1 cellular context compared by ENCODE assay signal in the genomic region with DNA sequence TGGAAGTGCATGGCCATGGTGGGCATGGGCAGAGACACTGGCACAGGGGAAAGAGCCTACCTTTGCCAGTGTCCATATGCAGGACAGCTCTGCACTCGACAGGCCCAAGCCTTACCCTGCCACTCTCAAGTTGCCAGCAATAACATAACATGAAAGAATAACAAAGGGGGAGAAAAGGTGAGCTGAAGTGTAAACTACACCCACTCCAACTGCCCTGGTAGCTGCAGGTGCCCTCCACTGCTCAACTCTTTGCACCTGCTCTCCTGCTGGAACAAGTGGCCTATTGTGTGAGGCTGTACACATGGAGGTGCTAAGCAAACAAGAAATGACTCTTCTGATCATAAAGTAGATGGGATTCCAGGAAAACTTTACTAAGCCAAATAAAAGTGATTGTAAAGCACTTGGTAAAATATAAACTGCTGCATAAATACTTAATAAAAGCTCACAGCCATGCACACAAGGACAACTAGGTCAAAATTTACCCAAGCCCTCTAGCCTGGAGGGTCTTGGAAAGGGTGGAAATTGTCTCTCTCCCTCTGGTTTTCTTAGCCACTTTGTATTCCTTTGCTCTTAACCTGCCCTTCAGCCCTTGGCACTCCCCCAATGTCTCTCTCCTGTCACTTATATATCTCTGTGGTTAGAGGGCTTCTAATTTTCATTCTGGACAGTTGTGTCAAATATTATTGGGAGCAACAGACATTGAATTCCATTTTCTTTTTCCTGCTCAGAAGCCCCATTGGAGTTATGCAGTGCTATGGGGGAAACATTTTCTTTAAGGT.
TF ChIP-seq lines count a peak whose summit lies in the region.

No MANE protein-coding gene starts in this region.

TF ChIP-seq in HepG2, 621 proteins besides CTCF, POLR2A, EP300 and RAD21 (continued from another document and continues in another):
- TF ChIP-seq, protein P1, sequence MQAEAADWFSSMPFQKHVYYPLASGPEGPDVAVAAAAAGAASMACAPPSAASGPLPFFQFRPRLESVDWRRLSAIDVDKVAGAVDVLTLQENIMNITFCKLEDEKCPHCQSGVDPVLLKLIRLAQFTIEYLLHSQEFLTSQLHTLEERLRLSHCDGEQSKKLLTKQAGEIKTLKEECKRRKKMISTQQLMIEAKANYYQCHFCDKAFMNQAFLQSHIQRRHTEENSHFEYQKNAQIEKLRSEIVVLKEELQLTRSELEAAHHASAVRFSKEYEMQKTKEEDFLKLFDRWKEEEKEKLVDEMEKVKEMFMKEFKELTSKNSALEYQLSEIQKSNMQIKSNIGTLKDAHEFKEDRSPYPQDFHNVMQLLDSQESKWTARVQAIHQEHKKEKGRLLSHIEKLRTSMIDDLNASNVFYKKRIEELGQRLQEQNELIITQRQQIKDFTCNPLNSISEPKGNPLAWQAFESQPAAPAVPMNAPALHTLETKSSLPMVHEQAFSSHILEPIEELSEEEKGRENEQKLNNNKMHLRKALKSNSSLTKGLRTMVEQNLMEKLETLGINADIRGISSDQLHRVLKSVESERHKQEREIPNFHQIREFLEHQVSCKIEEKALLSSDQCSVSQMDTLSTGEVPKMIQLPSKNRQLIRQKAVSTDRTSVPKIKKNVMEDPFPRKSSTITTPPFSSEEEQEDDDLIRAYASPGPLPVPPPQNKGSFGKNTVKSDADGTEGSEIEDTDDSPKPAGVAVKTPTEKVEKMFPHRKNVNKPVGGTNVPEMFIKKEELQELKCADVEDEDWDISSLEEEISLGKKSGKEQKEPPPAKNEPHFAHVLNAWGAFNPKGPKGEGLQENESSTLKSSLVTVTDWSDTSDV (CRISPR knock-in tag; IDR thresholded peaks at IDR 0.05) = no peak
- TF ChIP-seq SCMH1 (CRISPR knock-in tag; IDR thresholded peaks at IDR 0.05; ENCODE audit: borderline replicate concordance) (no peak), FOSL2 (CRISPR knock-in tag; IDR thresholded peaks at IDR 0.05) (0 out of 2 replicates have a peak, but pooled peaks have one; percentile 34), SALL1 (CRISPR knock-in tag; IDR thresholded peaks at IDR 0.05) (peak; percentile 38; the same call in 1 of the 2 replicates), NFYB (CRISPR knock-in tag; IDR thresholded peaks at IDR 0.05) (no peak), SOX5 (CRISPR knock-in tag; IDR thresholded peaks at IDR 0.05; ENCODE audit: borderline replicate concordance) (peak; percentile 64; the same call in 1 of the 2 replicates), HNF4G (IDR thresholded peaks at IDR 0.05; ENCODE audit: borderline replicate concordance, low read depth, low read length) (no peak), HNF4G (CRISPR knock-in tag; IDR thresholded peaks at IDR 0.05; ENCODE audit: borderline replicate concordance, low read depth) (no peak), CBX2 (IDR thresholded peaks at IDR 0.05; ENCODE audit: low read depth, low read length) (no peak), CBX2 (CRISPR knock-in tag; IDR thresholded peaks at IDR 0.05; ENCODE audit: low read depth) (no peak), GATAD2A (CRISPR knock-in tag; IDR thresholded peaks at IDR 0.05) (peak; percentile 26; the same call in 1 of the 2 replicates), FOXK2 (IDR thresholded peaks at IDR 0.05) (no peak), TGIF2 (CRISPR knock-in tag; IDR thresholded peaks at IDR 0.05) (no peak), ZSCAN31 (CRISPR knock-in tag; IDR thresholded peaks at IDR 0.05; ENCODE audit: low read depth) (no peak), THAP11 (CRISPR knock-in tag; IDR thresholded peaks at IDR 0.05) (no peak), MIER2 (CRISPR knock-in tag; IDR thresholded peaks at IDR 0.05) (no peak), FOXA3 (CRISPR knock-in tag; IDR thresholded peaks at IDR 0.05) (peak; percentile 76), BCL6 (CRISPR knock-in tag; IDR thresholded peaks at IDR 0.05) (peak; percentile 63), RARA (CRISPR knock-in tag; IDR thresholded peaks at IDR 0.05) (0 out of 2 replicates have a peak, but pooled peaks have one; percentile 33), KLF15 (CRISPR knock-in tag; IDR thresholded peaks at IDR 0.05; ENCODE audit: borderline replicate concordance) (no peak), ZBTB8A (CRISPR knock-in tag; IDR thresholded peaks at IDR 0.05; ENCODE audit: borderline replicate concordance, low read depth) (no peak), RBM22 (optimal IDR thresholded peaks at IDR 0.05; ENCODE audit: low read length) (peak; percentile 96), TBX2 (CRISPR knock-in tag; IDR thresholded peaks at IDR 0.05; ENCODE audit: borderline replicate concordance) (peak; percentile 83), MTF1 (CRISPR knock-in tag; IDR thresholded peaks at IDR 0.05) (no peak), ZNF451 (CRISPR knock-in tag; IDR thresholded peaks at IDR 0.05) (no peak), HNRNPL (IDR thresholded peaks at IDR 0.05; ENCODE audit: low read depth, low read length) (peak; percentile 73; the same call in 1 of the 2 replicates), TBX3 (IDR thresholded peaks at IDR 0.05; ENCODE audit: borderline replicate concordance) (peak; percentile 41; the same call in 1 of the 2 replicates), ZNF674 (CRISPR knock-in tag; IDR thresholded peaks at IDR 0.05; ENCODE audit: low read depth) (no peak)
- TF ChIP-seq, protein P2, sequence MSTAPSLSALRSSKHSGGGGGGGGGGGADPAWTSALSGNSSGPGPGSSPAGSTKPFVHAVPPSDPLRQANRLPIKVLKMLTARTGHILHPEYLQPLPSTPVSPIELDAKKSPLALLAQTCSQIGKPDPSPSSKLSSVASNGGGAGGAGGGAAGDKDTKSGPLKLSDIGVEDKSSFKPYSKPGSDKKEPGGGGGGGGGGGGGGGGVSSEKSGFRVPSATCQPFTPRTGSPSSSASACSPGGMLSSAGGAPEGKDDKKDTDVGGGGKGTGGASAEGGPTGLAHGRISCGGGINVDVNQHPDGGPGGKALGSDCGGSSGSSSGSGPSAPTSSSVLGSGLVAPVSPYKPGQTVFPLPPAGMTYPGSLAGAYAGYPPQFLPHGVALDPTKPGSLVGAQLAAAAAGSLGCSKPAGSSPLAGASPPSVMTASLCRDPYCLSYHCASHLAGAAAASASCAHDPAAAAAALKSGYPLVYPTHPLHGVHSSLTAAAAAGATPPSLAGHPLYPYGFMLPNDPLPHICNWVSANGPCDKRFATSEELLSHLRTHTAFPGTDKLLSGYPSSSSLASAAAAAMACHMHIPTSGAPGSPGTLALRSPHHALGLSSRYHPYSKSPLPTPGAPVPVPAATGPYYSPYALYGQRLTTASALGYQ (CRISPR knock-in tag; IDR thresholded peaks at IDR 0.05) = peak; percentile 18; the same call in 1 of the 2 replicates
- TF ChIP-seq, protein P3, sequence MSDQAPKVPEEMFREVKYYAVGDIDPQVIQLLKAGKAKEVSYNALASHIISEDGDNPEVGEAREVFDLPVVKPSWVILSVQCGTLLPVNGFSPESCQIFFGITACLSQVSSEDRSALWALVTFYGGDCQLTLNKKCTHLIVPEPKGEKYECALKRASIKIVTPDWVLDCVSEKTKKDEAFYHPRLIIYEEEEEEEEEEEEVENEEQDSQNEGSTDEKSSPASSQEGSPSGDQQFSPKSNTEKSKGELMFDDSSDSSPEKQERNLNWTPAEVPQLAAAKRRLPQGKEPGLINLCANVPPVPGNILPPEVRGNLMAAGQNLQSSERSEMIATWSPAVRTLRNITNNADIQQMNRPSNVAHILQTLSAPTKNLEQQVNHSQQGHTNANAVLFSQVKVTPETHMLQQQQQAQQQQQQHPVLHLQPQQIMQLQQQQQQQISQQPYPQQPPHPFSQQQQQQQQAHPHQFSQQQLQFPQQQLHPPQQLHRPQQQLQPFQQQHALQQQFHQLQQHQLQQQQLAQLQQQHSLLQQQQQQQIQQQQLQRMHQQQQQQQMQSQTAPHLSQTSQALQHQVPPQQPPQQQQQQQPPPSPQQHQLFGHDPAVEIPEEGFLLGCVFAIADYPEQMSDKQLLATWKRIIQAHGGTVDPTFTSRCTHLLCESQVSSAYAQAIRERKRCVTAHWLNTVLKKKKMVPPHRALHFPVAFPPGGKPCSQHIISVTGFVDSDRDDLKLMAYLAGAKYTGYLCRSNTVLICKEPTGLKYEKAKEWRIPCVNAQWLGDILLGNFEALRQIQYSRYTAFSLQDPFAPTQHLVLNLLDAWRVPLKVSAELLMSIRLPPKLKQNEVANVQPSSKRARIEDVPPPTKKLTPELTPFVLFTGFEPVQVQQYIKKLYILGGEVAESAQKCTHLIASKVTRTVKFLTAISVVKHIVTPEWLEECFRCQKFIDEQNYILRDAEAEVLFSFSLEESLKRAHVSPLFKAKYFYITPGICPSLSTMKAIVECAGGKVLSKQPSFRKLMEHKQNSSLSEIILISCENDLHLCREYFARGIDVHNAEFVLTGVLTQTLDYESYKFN (CRISPR knock-in tag; conservative IDR thresholded peaks at IDR 0.05) = 0 out of 2 replicates have a peak, but pooled peaks have one; percentile 24
- TF ChIP-seq, protein P4, sequence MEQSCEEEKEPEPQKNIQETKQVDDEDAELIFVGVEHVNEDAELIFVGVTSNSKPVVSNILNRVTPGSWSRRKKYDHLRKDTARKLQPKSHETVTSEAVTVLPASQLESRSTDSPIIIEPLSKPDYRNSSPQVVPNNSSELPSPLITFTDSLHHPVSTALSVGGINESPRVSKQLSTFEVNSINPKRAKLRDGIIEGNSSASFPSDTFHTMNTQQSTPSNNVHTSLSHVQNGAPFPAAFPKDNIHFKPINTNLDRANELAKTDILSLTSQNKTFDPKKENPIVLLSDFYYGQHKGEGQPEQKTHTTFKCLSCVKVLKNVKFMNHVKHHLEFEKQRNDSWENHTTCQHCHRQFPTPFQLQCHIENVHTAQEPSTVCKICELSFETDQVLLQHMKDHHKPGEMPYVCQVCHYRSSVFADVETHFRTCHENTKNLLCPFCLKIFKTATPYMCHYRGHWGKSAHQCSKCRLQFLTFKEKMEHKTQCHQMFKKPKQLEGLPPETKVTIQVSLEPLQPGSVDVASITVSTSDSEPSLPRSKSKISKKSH (CRISPR knock-in tag; IDR thresholded peaks at IDR 0.05; ENCODE audit: borderline replicate concordance) = no peak
- TF ChIP-seq, protein P5, sequence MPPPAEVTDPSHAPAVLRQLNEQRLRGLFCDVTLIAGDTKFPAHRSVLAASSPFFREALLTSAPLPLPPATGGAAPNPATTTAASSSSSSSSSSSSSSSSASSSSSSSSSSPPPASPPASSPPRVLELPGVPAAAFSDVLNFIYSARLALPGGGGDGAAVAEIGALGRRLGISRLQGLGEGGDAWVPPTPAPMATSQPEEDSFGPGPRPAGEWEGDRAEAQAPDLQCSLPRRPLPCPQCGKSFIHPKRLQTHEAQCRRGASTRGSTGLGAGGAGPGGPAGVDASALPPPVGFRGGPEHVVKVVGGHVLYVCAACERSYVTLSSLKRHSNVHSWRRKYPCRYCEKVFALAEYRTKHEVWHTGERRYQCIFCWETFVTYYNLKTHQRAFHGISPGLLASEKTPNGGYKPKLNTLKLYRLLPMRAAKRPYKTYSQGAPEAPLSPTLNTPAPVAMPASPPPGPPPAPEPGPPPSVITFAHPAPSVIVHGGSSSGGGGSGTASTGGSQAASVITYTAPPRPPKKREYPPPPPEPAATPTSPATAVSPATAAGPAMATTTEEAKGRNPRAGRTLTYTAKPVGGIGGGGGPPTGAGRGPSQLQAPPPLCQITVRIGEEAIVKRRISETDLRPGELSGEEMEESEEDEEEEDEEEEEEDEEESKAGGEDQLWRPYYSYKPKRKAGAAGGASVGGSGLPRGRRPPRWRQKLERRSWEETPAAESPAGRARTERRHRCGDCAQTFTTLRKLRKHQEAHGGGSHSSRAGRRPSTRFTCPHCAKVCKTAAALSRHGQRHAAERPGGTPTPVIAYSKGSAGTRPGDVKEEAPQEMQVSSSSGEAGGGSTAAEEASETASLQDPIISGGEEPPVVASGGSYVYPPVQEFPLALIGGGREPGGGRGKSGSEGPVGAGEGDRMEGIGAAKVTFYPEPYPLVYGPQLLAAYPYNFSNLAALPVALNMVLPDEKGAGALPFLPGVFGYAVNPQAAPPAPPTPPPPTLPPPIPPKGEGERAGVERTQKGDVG (CRISPR knock-in tag; IDR thresholded peaks at IDR 0.05; ENCODE audit: borderline replicate concordance) = no peak
- TF ChIP-seq, protein P6, sequence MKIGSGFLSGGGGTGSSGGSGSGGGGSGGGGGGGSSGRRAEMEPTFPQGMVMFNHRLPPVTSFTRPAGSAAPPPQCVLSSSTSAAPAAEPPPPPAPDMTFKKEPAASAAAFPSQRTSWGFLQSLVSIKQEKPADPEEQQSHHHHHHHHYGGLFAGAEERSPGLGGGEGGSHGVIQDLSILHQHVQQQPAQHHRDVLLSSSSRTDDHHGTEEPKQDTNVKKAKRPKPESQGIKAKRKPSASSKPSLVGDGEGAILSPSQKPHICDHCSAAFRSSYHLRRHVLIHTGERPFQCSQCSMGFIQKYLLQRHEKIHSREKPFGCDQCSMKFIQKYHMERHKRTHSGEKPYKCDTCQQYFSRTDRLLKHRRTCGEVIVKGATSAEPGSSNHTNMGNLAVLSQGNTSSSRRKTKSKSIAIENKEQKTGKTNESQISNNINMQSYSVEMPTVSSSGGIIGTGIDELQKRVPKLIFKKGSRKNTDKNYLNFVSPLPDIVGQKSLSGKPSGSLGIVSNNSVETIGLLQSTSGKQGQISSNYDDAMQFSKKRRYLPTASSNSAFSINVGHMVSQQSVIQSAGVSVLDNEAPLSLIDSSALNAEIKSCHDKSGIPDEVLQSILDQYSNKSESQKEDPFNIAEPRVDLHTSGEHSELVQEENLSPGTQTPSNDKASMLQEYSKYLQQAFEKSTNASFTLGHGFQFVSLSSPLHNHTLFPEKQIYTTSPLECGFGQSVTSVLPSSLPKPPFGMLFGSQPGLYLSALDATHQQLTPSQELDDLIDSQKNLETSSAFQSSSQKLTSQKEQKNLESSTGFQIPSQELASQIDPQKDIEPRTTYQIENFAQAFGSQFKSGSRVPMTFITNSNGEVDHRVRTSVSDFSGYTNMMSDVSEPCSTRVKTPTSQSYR (CRISPR knock-in tag; IDR thresholded peaks at IDR 0.05; ENCODE audit: borderline replicate concordance) = no peak
- TF ChIP-seq, protein P7, sequence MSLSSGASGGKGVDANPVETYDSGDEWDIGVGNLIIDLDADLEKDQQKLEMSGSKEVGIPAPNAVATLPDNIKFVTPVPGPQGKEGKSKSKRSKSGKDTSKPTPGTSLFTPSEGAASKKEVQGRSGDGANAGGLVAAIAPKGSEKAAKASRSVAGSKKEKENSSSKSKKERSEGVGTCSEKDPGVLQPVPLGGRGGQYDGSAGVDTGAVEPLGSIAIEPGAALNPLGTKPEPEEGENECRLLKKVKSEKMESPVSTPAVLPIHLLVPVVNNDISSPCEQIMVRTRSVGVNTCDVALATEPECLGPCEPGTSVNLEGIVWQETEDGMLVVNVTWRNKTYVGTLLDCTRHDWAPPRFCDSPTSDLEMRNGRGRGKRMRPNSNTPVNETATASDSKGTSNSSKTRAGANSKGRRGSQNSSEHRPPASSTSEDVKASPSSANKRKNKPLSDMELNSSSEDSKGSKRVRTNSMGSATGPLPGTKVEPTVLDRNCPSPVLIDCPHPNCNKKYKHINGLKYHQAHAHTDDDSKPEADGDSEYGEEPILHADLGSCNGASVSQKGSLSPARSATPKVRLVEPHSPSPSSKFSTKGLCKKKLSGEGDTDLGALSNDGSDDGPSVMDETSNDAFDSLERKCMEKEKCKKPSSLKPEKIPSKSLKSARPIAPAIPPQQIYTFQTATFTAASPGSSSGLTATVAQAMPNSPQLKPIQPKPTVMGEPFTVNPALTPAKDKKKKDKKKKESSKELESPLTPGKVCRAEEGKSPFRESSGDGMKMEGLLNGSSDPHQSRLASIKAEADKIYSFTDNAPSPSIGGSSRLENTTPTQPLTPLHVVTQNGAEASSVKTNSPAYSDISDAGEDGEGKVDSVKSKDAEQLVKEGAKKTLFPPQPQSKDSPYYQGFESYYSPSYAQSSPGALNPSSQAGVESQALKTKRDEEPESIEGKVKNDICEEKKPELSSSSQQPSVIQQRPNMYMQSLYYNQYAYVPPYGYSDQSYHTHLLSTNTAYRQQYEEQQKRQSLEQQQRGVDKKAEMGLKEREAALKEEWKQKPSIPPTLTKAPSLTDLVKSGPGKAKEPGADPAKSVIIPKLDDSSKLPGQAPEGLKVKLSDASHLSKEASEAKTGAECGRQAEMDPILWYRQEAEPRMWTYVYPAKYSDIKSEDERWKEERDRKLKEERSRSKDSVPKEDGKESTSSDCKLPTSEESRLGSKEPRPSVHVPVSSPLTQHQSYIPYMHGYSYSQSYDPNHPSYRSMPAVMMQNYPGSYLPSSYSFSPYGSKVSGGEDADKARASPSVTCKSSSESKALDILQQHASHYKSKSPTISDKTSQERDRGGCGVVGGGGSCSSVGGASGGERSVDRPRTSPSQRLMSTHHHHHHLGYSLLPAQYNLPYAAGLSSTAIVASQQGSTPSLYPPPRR (CRISPR knock-in tag; IDR thresholded peaks at IDR 0.05; ENCODE audit: borderline replicate concordance) = no peak
